28 cellular contexts compared by ENCODE assay signal in the genomic region with DNA sequence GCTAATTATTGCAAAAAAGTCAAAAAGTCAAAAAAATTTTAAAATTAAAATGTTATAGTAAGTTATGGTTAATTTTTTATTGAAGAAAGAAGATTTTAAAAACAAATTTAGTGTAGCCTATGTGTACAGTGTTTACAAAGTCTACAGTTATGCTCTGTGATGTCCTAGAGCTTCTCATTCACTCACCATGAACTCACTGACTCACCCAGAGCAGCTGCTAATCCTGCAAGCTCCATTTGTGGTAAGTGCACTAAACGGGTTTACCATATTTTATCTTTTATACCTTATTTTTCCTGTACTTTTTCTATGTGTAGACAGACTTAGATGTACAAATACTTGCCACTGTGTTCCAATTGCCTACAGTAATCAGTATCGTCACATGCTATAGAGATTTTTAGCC.
"Had no signal": no experiment of that assay in that cellular context is flagged by ENCODE, and none has a peak within 500 bp of the region (broad histone marks: within the 10 kb centered on the region; RNA-seq: fewer than 3 reads in every experiment).

No MANE protein-coding gene starts in this region.

- H3K79me2 ChIP-seq: parathyroid adenoma had no signal

- H3K4me2 ChIP-seq: smooth muscle cell had no signal

- H3K4me1 ChIP-seq: parathyroid adenoma, psoas muscle, right lobe of liver, sigmoid colon, spleen, suprapubic skin, testis, tibial artery, transverse colon, upper lobe of right lung, uterus had no signal

- H3K9me3 ChIP-seq: neutrophil, right lobe of liver, sigmoid colon, suprapubic skin, testis, tibial artery, transverse colon, upper lobe of right lung, uterus had no signal

- DNase-seq: naive thymus-derived CD8-positive, alpha-beta T cell; nephron progenitor cell; nucleus accumbens; posterior cingulate gyrus; psoas muscle; right cardiac atrium; right lobe of liver; sigmoid colon; spleen; stimulated activated CD4-positive, alpha-beta T cell treated with anti-CD3 and anti-CD28 coated beads, Interleukin-12 subunit alpha, Interleukin-12 subunit beta, amount 100 ng/mL, for 4 hours; stimulated activated CD4-positive, alpha-beta T cell treated with anti-CD3 and anti-CD28 coated beads, Interleukin-1b, Interleukin-23, amount 100 ng/mL, for 48 hours; stimulated activated CD4-positive, alpha-beta T cell treated with anti-CD3 and anti-CD28 coated beads, Interleukin-4, amount 100 ng/mL, for 1 hour; stimulated activated CD4-positive, alpha-beta T cell treated with anti-CD3 and anti-CD28 coated beads, Interleukin-4, amount 100 ng/mL, for 4 hours; stimulated activated CD8-positive, alpha-beta memory T cell treated with anti-CD3 and anti-CD28 coated beads, Interleukin-4, amount 100 ng/mL, for 48 hours; stimulated activated naive CD4-positive, alpha-beta T cell; stimulated activated naive CD8-positive, alpha-beta T cell treated with anti-CD3 and anti-CD28 coated beads, Interleukin-15, amount 100 ng/mL, for 72 hours; stimulated activated naive CD8-positive, alpha-beta T cell treated with anti-CD3 and anti-CD28 coated beads, Interleukin-15, Interleukin-2, amounts not matched to agents 100 U/mL and 50 U/mL, for 24 hours; substantia nigra; testis; tibial artery; transverse colon; upper lobe of right lung; uterus had no signal

- H3K4me3 ChIP-seq: psoas muscle, right lobe of liver, sigmoid colon, skin epidermis, smooth muscle cell, spleen, suprapubic skin, testis, tibial artery, transverse colon, upper lobe of right lung, uterus had no signal

- H3K9ac ChIP-seq: parathyroid adenoma had no signal

- H3K27ac ChIP-seq: neutrophil, parathyroid adenoma, psoas muscle, right lobe of liver, sigmoid colon, skin epidermis, spleen, suprapubic skin, testis, tibial artery, transverse colon, upper lobe of right lung, uterus had no signal

- H3K27me3 ChIP-seq: neutrophil, right lobe of liver, sigmoid colon, spleen, suprapubic skin, testis, tibial artery, transverse colon, upper lobe of right lung, uterus had no signal

- H3K36me3 ChIP-seq: neutrophil, right lobe of liver, sigmoid colon, spleen, suprapubic skin, tibial artery, transverse colon, upper lobe of right lung, uterus had no signal

- H2AFZ ChIP-seq: parathyroid adenoma had no signal
